ENCODE assay signal across 12 cellular contexts in the genomic region with DNA sequence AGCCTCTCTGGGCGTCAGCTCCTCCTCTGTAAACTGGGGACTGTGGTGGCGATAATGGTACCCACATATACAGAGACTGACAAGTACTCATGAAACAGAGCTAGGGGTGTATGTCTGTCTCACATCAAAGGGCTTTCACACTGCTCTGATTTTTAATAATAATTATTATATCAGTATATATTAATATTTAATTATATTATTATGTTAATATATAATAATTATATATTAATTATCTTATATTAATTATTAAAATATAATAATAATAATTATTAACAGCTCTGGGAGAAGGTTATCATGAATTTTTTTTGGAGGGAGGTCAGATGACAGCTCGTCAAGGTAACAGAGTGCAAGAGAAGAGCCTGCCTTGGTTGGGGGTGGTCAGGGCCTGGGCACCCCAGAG.
A peak's percentile ranks its signal among the peaks of the same experiment; 100 is the strongest.
DNase-seq lines count a peak whose midpoint lies in the region; ATAC-seq and TF ChIP-seq lines count a peak whose summit lies in the region.
"Had no signal": no experiment of that assay in that cellular context is flagged by ENCODE, and none has a peak within 500 bp of the region (broad histone marks: within the 10 kb centered on the region; RNA-seq: fewer than 3 reads in every experiment).

No MANE protein-coding gene starts in this region.

- H3K4me3 Mint-ChIP-seq in CD14-positive monocyte (no peak overlapping the region), WTC11 (no peak overlapping the region)
- H3K4me3 Mint-ChIP-seq in CD8-positive, alpha-beta T cell, result no peak overlapping the region
- no peak overlapping the region for H3K4me3 Mint-ChIP-seq in natural killer cell treated with Interleukin-12 subunit alpha and Interleukin-12 subunit beta and Interleukin-15 and Interleukin-18, amount 100 ng/mL, for 72 hours

- no peaks in the 10 kb centered on the region for H3K9me3 ChIP-seq in CD8-positive, alpha-beta T cell (ENCODE audit: low read length)
- no peaks in the 10 kb centered on the region for H3K9me3 ChIP-seq in vagina

- H3K4me1 Mint-ChIP-seq in CD14-positive monocyte (peaks cover 47% of the 10 kb centered on the region), WTC11 (no peaks in the 10 kb centered on the region)
- H3K4me1 Mint-ChIP-seq in CD8-positive, alpha-beta T cell (ENCODE audit: low read depth), result peaks cover 43% of the 10 kb centered on the region
- peaks cover 29 to 34% of the 10 kb centered on the region in 2 donors for H3K4me1 Mint-ChIP-seq in natural killer cell treated with Interleukin-12 subunit alpha and Interleukin-12 subunit beta and Interleukin-15 and Interleukin-18, amount 100 ng/mL, for 72 hours (ENCODE audit: low read depth in 2 of 2)

- CTCF ChIA-PET in CD8-positive, alpha-beta T cell (lab: Charles Lee), result interaction anchor here (0.8 to 0.9 kb wide), 2 partner anchors 23 to 689 kb away, joined by 3 read pairs; no protein-coding TSS in a partner anchor
- CTCF ChIA-PET in WTC11 (lab: Charles Lee), result no interaction called here

- ATAC-seq in CD8-positive, alpha-beta T cell, result no peak
- ATAC-seq in WTC11 (no peak), GM19463 (IDR thresholded peaks at IDR 0.05; ENCODE audit: unreplicated experiment) (no peak), GM18498 (IDR thresholded peaks at IDR 0.05; ENCODE audit: unreplicated experiment) (no peak)
- ATAC-seq in natural killer cell treated with Interleukin-12 subunit alpha and Interleukin-12 subunit beta and Interleukin-15 and Interleukin-18, amount 100 ng/mL, for 72 hours, result no peak

- H3K36me3 Mint-ChIP-seq in CD14-positive monocyte (no peaks in the 10 kb centered on the region), WTC11 (peaks cover 7% of the 10 kb centered on the region)
- no peaks in the 10 kb centered on the region for H3K36me3 Mint-ChIP-seq in CD8-positive, alpha-beta T cell
- no peaks in the 10 kb centered on the region for H3K36me3 Mint-ChIP-seq in natural killer cell treated with Interleukin-12 subunit alpha and Interleukin-12 subunit beta and Interleukin-15 and Interleukin-18, amount 100 ng/mL, for 72 hours

- no peaks in the 10 kb centered on the region for H3K27me3 ChIP-seq in CD8-positive, alpha-beta T cell (ENCODE audit: insufficient read depth, low read length)
- no peaks in the 10 kb centered on the region for H3K27me3 ChIP-seq in vagina

- no peak for TF ChIP-seq CTCF in CD14-positive monocyte (IDR thresholded peaks at IDR 0.05)
- no peak for TF ChIP-seq CTCF in CD8-positive, alpha-beta T cell (IDR thresholded peaks at IDR 0.05)
- no peak for TF ChIP-seq CTCF in WTC11 (IDR thresholded peaks at IDR 0.05)
- no peak for TF ChIP-seq CTCF in vagina (IDR thresholded peaks at IDR 0.05)

- no peak for DNase-seq in CD14-positive monocyte (ENCODE audit: low spot score)
- no peak for DNase-seq in CD8-positive, alpha-beta T cell
- DNase-seq in WTC11 (ENCODE audit: low spot score), result no peak
- no peak for DNase-seq in natural killer cell treated with Interleukin-12 subunit alpha and Interleukin-12 subunit beta and Interleukin-15 and Interleukin-18, amount 100 ng/mL, for 72 hours (ENCODE audit: low spot score)
- no peak for DNase-seq in vagina (ENCODE audit: extremely low spot score in 2 of 2)
- DNase-seq: NCI-H187 treated with DMSO at 0.1 percent for 48 hours, NCI-H446 treated with DMSO at 0.1 percent for 48 hours, NCI-H748 treated with DMSO at 0.1 percent for 48 hours, PC-9 had no signal

- H3K9me3 Mint-ChIP-seq in CD14-positive monocyte (peaks cover 0 to 9% (median 4%) of the 10 kb centered on the region in 7 donors), WTC11 (peaks cover 11% of the 10 kb centered on the region)
- no peaks in the 10 kb centered on the region for H3K9me3 Mint-ChIP-seq in CD8-positive, alpha-beta T cell
- no peaks in the 10 kb centered on the region for H3K9me3 Mint-ChIP-seq in natural killer cell treated with Interleukin-12 subunit alpha and Interleukin-12 subunit beta and Interleukin-15 and Interleukin-18, amount 100 ng/mL, for 72 hours

- H3K27ac ChIP-seq in CD8-positive, alpha-beta T cell (ENCODE audit: low read depth, low read length), result no peak overlapping the region
- no peak overlapping the region for H3K27ac ChIP-seq in vagina
- H3K27ac ChIP-seq: KMS-11, PC-9 had no signal

- peaks cover 46% of the 10 kb centered on the region for H3K4me1 ChIP-seq in CD8-positive, alpha-beta T cell (ENCODE audit: insufficient read depth, low read length)
- no peaks in the 10 kb centered on the region for H3K4me1 ChIP-seq in vagina

- POLR2A ChIA-PET in CD8-positive, alpha-beta T cell (lab: Charles Lee), result interaction anchor here (0.6 kb wide), 1 partner anchor 21 kb away, joined by 4 read pairs; no protein-coding TSS in a partner anchor
- POLR2A ChIA-PET in WTC11 (lab: Charles Lee), result no interaction called here

- no peaks in the 10 kb centered on the region for H3K36me3 ChIP-seq in CD8-positive, alpha-beta T cell (ENCODE audit: insufficient read depth, low read length)
- H3K36me3 ChIP-seq in vagina, result no peaks in the 10 kb centered on the region

- intact Hi-C loops in CD14-positive monocyte (cut with micrococcal nuclease) (no loop called here), vagina (cut with DNase I) (no loop called here)
- intact Hi-C loops in CD8-positive, alpha-beta T cell (cut with DNase I, micrococcal nuclease), result loop anchor here in 1 of 2 experiments (5.0 kb wide), 1 partner anchor 34 kb away; no protein-coding TSS in a partner anchor

- H3K27ac Mint-ChIP-seq in CD14-positive monocyte (peak overlapping the region; percentile 41 to 94 (median 88)), WTC11 (no peak overlapping the region)
- H3K27ac Mint-ChIP-seq in CD8-positive, alpha-beta T cell, result peak overlapping the region; percentile 85
- peak overlapping the region; percentile 94 to 96 for H3K27ac Mint-ChIP-seq in natural killer cell treated with Interleukin-12 subunit alpha and Interleukin-12 subunit beta and Interleukin-15 and Interleukin-18, amount 100 ng/mL, for 72 hours

- no peak for TF ChIP-seq POLR2A in vagina (IDR thresholded peaks at IDR 0.05)

- H3K27me3 Mint-ChIP-seq in CD14-positive monocyte (ENCODE audit: low read depth in 3 of 3), result peaks cover 8 to 11% (median 9%) of the 10 kb centered on the region in 3 donors
- no peaks in the 10 kb centered on the region for H3K27me3 Mint-ChIP-seq in CD8-positive, alpha-beta T cell (ENCODE audit: low read depth)
- H3K27me3 Mint-ChIP-seq in WTC11 (ENCODE audit: low read depth), result peaks cover 18% of the 10 kb centered on the region
- H3K27me3 Mint-ChIP-seq in natural killer cell treated with Interleukin-12 subunit alpha and Interleukin-12 subunit beta and Interleukin-15 and Interleukin-18, amount 100 ng/mL, for 72 hours, result no peaks in the 10 kb centered on the region

- H3K4me3 ChIP-seq in CD8-positive, alpha-beta T cell (ENCODE audit: low read depth, low read length), result no peak overlapping the region
- H3K4me3 ChIP-seq in vagina, result no peak overlapping the region
- H3K4me3 ChIP-seq: PC-9 had no signal

TF ChIP-seq in WTC11, 78 proteins besides CTCF, POLR2A, EP300 and RAD21:
- peak; percentile 99 for TF ChIP-seq HMGA2 (CRISPR knock-in tag; IDR thresholded peaks at IDR 0.05)
- TF ChIP-seq ZNF423 (CRISPR knock-in tag; IDR thresholded peaks at IDR 0.05), result no peak
